In the genomic region with DNA sequence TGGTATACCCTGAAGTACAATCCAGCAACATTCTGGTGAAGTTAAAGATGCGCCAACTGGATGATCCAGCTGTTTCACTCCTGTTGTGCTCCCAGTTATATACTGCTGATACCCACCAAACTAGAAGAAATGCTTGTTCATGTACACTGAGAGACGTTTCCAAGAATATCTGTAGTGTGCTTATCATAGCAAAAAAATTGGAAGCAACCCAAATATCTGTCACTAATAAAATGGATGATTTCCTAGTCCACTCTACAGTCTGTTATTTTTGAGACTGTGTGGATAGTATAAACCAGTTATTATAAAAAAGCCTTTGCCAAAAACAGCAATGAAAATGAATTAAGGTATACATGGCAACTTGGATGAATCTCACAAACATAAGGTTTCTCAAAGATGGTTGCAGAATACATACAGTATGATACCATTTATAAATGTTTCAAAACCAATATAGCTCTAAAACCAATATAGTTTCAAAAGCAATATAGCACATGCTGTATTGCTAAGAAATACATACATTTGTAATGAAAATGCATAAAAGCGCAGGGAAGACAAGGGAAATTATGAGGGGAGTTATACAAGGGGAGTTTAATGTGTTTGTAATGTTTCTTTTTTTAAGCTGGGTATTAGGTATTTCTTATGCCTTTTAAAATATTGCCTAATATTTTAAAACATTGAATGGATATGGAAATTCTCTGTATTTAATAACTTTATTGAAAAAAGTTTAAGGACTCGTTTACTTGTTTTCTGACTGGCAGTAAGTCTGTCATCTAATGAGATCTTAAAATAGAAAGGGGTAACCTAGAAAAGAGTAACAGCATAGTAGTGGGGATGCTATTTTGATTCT, we compare ENCODE assay signal across 1 cellular context.
TF ChIP-seq lines count a peak whose summit lies in the region.

No MANE protein-coding gene starts in this region.

TF ChIP-seq in GM12878, 131 proteins besides CTCF, POLR2A, EP300 and RAD21:
- TF ChIP-seq ZSCAN29 (IDR thresholded peaks at IDR 0.05) (no peak), CUX1 (IDR thresholded peaks at IDR 0.05; ENCODE audit: insufficient replicate concordance, low read depth, low read length) (no peak), HDGF (IDR thresholded peaks at IDR 0.05) (no peak), ZNF24 (IDR thresholded peaks at IDR 0.05) (no peak), STAT3 (IDR thresholded peaks at IDR 0.05; ENCODE audit: low read depth, low read length) (no peak), CEBPB (IDR thresholded peaks at IDR 0.05; ENCODE audit: borderline replicate concordance in 1 of 2, low read depth in 2 of 2, low read length in 2 of 2) (no peak), RB1 (IDR thresholded peaks at IDR 0.05; ENCODE audit: borderline replicate concordance) (no peak), IRF3 (IDR thresholded peaks at IDR 0.05) (no peak), ASH2L (IDR thresholded peaks at IDR 0.05; ENCODE audit: borderline replicate concordance, low read depth) (no peak), SP1 (IDR thresholded peaks at IDR 0.05; ENCODE audit: low read depth, low read length) (no peak), BACH1 (IDR thresholded peaks at IDR 0.05; ENCODE audit: borderline replicate concordance) (no peak), YY1 (IDR thresholded peaks at IDR 0.05; ENCODE audit: low read depth, low read length) (no peak), MYC (IDR thresholded peaks at IDR 0.05; ENCODE audit: insufficient read depth, insufficient read length, insufficient replicate concordance, low read length, severe bottlenecking) (no peak)
- TF ChIP-seq, protein P1, sequence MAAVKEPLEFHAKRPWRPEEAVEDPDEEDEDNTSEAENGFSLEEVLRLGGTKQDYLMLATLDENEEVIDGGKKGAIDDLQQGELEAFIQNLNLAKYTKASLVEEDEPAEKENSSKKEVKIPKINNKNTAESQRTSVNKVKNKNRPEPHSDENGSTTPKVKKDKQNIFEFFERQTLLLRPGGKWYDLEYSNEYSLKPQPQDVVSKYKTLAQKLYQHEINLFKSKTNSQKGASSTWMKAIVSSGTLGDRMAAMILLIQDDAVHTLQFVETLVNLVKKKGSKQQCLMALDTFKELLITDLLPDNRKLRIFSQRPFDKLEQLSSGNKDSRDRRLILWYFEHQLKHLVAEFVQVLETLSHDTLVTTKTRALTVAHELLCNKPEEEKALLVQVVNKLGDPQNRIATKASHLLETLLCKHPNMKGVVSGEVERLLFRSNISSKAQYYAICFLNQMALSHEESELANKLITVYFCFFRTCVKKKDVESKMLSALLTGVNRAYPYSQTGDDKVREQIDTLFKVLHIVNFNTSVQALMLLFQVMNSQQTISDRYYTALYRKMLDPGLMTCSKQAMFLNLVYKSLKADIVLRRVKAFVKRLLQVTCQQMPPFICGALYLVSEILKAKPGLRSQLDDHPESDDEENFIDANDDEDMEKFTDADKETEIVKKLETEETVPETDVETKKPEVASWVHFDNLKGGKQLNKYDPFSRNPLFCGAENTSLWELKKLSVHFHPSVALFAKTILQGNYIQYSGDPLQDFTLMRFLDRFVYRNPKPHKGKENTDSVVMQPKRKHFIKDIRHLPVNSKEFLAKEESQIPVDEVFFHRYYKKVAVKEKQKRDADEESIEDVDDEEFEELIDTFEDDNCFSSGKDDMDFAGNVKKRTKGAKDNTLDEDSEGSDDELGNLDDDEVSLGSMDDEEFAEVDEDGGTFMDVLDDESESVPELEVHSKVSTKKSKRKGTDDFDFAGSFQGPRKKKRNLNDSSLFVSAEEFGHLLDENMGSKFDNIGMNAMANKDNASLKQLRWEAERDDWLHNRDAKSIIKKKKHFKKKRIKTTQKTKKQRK (IDR thresholded peaks at IDR 0.05; ENCODE audit: low read depth, low read length): no peak
